ENCODE assay signal across 13 cellular contexts in genomic region chr10:101005869-101006567, GRCh38.
"Had no signal": no experiment of that assay in that cellular context is flagged by ENCODE, and none has a peak within 500 bp of the region (broad histone marks: within the 10 kb centered on the region; RNA-seq: fewer than 3 reads in every experiment).

No MANE protein-coding gene starts in this region.

- H3K4me2 ChIP-seq: hepatocyte had no signal

- H3K4me3 Mint-ChIP-seq: nephron; stimulated activated memory B cell treated with anti-CD40 and anti-IgM and Interleukin-4, amounts not matched to agents 10 μg/mL and 1 μg/mL and 100 μg/mL, for 72 hours had no signal

- H3K27me3 Mint-ChIP-seq: stimulated activated memory B cell treated with anti-CD40 and anti-IgM and Interleukin-4, amounts not matched to agents 10 μg/mL and 1 μg/mL and 100 μg/mL, for 72 hours had no signal

- H3K36me3 Mint-ChIP-seq: stimulated activated memory B cell treated with anti-CD40 and anti-IgM and Interleukin-4, amounts not matched to agents 10 μg/mL and 1 μg/mL and 100 μg/mL, for 72 hours had no signal

- H3K27me3 ChIP-seq: gastrocnemius medialis, hepatocyte, pancreas had no signal

- H3K9me3 Mint-ChIP-seq: nephron; stimulated activated memory B cell treated with anti-CD40 and anti-IgM and Interleukin-4, amounts not matched to agents 10 μg/mL and 1 μg/mL and 100 μg/mL, for 72 hours had no signal

- H3K27ac ChIP-seq: hepatocyte, pancreas had no signal

- DNase-seq: activated CD4-positive, alpha-beta T cell treated with anti-CD3 and anti-CD28 coated beads, Interleukin-2, amount 50 U/mL, for 1 hour; activated CD4-positive, CD25-positive, alpha-beta regulatory T cell; activated naive CD4-positive, alpha-beta T cell; erythroblast; gastrocnemius medialis; islet precursor cell; stimulated activated CD4-positive, alpha-beta T cell treated with anti-CD3 and anti-CD28 coated beads, Interleukin-2, amount 100 ng/mL, for 48 hours; SW 1271; trophoblast cell had no signal

- H3K9me3 ChIP-seq: gastrocnemius medialis, pancreas had no signal

- H3K27ac Mint-ChIP-seq: stimulated activated memory B cell treated with anti-CD40 and anti-IgM and Interleukin-4, amounts not matched to agents 10 μg/mL and 1 μg/mL and 100 μg/mL, for 72 hours had no signal

- H3K4me3 ChIP-seq: gastrocnemius medialis, hepatocyte, pancreas had no signal

- ATAC-seq: gastrocnemius medialis; stimulated activated memory B cell treated with anti-CD40 and anti-IgM and Interleukin-4, amounts not matched to agents 10 μg/mL and 1 μg/mL and 100 μg/mL, for 72 hours had no signal

- H2AFZ ChIP-seq: hepatocyte had no signal
